In the genomic region with DNA sequence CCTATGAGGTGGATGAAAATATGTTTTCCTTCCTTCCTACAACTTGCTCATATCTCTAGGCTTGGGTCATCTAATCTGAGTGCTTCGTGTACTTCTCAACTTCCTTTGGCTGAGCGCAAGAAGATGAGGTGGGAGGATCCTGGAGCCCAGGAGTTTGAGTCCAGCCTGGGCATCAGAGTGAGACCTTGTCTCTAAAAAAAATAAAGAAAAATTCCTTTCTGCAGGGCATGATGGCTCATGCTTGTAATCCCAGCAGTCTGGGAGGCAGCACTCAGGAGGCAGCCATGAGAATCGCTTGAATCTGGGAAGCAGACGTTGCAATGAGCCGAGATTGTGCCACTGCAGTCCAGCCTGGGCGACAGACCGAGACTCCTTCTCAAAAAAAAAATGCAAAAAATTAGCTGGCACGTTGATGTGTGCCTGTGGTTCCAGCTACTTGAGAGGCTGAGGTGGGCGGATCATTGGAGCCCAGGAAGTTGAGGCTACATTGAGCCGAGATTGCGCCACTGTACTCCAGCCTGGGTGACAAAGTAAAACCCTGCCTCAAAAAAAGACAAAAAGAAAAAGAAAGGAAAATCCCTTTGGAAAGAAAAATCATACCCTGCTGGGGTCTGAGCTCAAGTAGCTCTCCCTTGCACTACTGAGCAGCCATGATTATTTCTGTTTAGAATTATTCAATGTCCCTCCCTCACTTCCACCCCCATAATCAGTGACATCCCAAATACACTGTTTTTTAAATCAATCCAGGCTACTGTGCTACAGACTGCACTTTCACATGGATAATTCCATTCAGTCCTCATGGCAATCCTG, we compare ENCODE assay signal across 12 cellular contexts. TPM values are rescaled to one million over a fixed set of nuclear protein-coding genes. Genes with fewer than 3 reads are reported as not detected.
A peak's percentile ranks its signal among the peaks of the same experiment; 100 is the strongest.
DNase-seq lines count a peak whose midpoint lies in the region; ATAC-seq, FAIRE-seq and TF ChIP-seq lines count a peak whose summit lies in the region.
"Had no signal": no experiment of that assay in that cellular context is flagged by ENCODE, and none has a peak within 500 bp of the region (broad histone marks: within the 10 kb centered on the region; RNA-seq: fewer than 3 reads in every experiment).

No MANE protein-coding gene starts in this region.

- CTCF ChIA-PET in endothelial cell of umbilical vein (lab: Charles Lee) (interaction anchor here (0.5 to 4.1 kb wide), 9 partner anchors 8 to 22 kb away, joined by 3 to 28 read pairs (median 4); no protein-coding TSS in a partner anchor), T-cell (lab: Charles Lee) (interaction anchor here in 1 of 2 donors (1.4 kb wide), 1 partner anchor 22 kb away, joined by 3 read pairs; no protein-coding TSS in a partner anchor)

- H3K36me3 ChIP-seq in BLaER1 (no peaks in the 10 kb centered on the region), endothelial cell of umbilical vein (ENCODE audit: control insufficient read depth in 2 of 2, extremely low read depth in 1 of 2, insufficient read depth in 2 of 2, low read length in 2 of 2) (no peaks in the 10 kb centered on the region), esophagus muscularis mucosa (no peaks in the 10 kb centered on the region)

- H3K27me3 Mint-ChIP-seq in nephron (ENCODE audit: low read depth) (no peaks in the 10 kb centered on the region), T-cell (no peaks in the 10 kb centered on the region)

- TF ChIP-seq EP300 in esophagus muscularis mucosa (IDR thresholded peaks at IDR 0.05): no peak

- FAIRE-seq in endothelial cell of umbilical vein (lab: Jason Lieb, UNC): peak; percentile 73
- FAIRE-seq: D721Med had no signal

- H2AFZ ChIP-seq in endothelial cell of umbilical vein (ENCODE audit: low read depth, low read length): peak overlapping the region; percentile 68

- dilution Hi-C loops in endothelial cell of umbilical vein (cut with MboI; ENCODE audit: extremely low pct_ligation_motif_present, low sequenced_read_pairs): no loop called here

- DNase-seq in MV-4-11 (lab: John Stamatoyannopoulos, UW) (peak; percentile 62), endothelial cell of umbilical vein (ENCODE audit: low read depth, low spot score) (peak; percentile 67), esophagus muscularis mucosa (ENCODE audit: extremely low spot score) (no peak), T-cell (no peak)
- DNase-seq: activated CD4-positive, alpha-beta T cell treated with anti-CD3 and anti-CD28 coated beads, Interleukin-2, amount 10 ng/mL, durations not matched to agents 24 days and 14 days; glutamatergic neuron had no signal

- POLR2A ChIA-PET in endothelial cell of umbilical vein (lab: Charles Lee) (no interaction called here), T-cell (lab: Charles Lee) (no interaction called here)

- no peak overlapping the region for H3K9ac ChIP-seq in BLaER1
- no peak overlapping the region for H3K9ac ChIP-seq in endothelial cell of umbilical vein (replicated peaks; ENCODE audit: extremely low read depth, insufficient read depth, low read length)

- no peaks in the 10 kb centered on the region for H3K27me3 ChIP-seq in BLaER1
- no peaks in the 10 kb centered on the region for H3K27me3 ChIP-seq in endothelial cell of umbilical vein (ENCODE audit: control insufficient read depth in 2 of 2, insufficient read depth in 2 of 2, low read length in 2 of 2)
- H3K27me3 ChIP-seq in esophagus muscularis mucosa: no peaks in the 10 kb centered on the region

- H3K9me1 ChIP-seq in endothelial cell of umbilical vein (replicated peaks; ENCODE audit: control insufficient read depth, extremely low read depth, insufficient read depth, low read length): no peaks in the 10 kb centered on the region

- TF ChIP-seq CTCF in endothelial cell of umbilical vein (IDR thresholded peaks at IDR 0.05; ENCODE audit: extremely low read depth in 1 of 2, insufficient read depth in 1 of 2, low read depth in 1 of 2, low read length in 2 of 2): no peak
- TF ChIP-seq CTCF in nephron (IDR thresholded peaks at IDR 0.05; ENCODE audit: unreplicated experiment in 3 of 3): no peak
- TF ChIP-seq CTCF in esophagus muscularis mucosa (IDR thresholded peaks at IDR 0.05): no peak

- WGBS in esophagus muscularis mucosa: 59% methylated on average over 11 of the region's 11 CpGs

- ATAC-seq in T-cell (replicated peaks in 1 of 4) (no peak), GM21423 (IDR thresholded peaks at IDR 0.05; ENCODE audit: unreplicated experiment) (no peak), GM19452 (IDR thresholded peaks at IDR 0.05; ENCODE audit: unreplicated experiment) (no peak)

- H3K27ac Mint-ChIP-seq in nephron: peak overlapping the region; percentile 28 to 78 (median 74)
- H3K27ac Mint-ChIP-seq in T-cell: no peak overlapping the region
- H3K27ac Mint-ChIP-seq: activated CD4-positive, alpha-beta T cell treated with anti-CD3 and anti-CD28 coated beads, Interleukin-2, amount 10 ng/mL, durations not matched to agents 24 days and 14 days; IgD-negative memory B cell had no signal

- peak overlapping the region; percentile 41 for H3K4me2 ChIP-seq in BLaER1
- peak overlapping the region; percentile 28 for H3K4me2 ChIP-seq in endothelial cell of umbilical vein (ENCODE audit: insufficient read depth, low read length)

- no peak overlapping the region for H3K27ac ChIP-seq in BLaER1
- H3K27ac ChIP-seq in endothelial cell of umbilical vein (ENCODE audit: insufficient read depth, low read depth, low read length): peak overlapping the region; percentile 55
- no peak overlapping the region for H3K27ac ChIP-seq in esophagus muscularis mucosa (replicated peaks in 1 of 4)

- peaks cover 19% of the 10 kb centered on the region for H3K4me1 ChIP-seq in BLaER1
- H3K4me1 ChIP-seq in endothelial cell of umbilical vein (ENCODE audit: control insufficient read depth, extremely low read depth, insufficient read depth, low read length): peaks cover 35% of the 10 kb centered on the region
- H3K4me1 ChIP-seq in esophagus muscularis mucosa: no peaks in the 10 kb centered on the region

- H3K4me3 Mint-ChIP-seq in nephron (no peak overlapping the region), T-cell (no peak overlapping the region)
- H3K4me3 Mint-ChIP-seq: activated CD4-positive, alpha-beta T cell treated with anti-CD3 and anti-CD28 coated beads, Interleukin-2, amount 10 ng/mL, durations not matched to agents 24 days and 14 days had no signal

- no peak overlapping the region for H3K4me3 ChIP-seq in BLaER1
- no peak overlapping the region for H3K4me3 ChIP-seq in endothelial cell of umbilical vein (replicated peaks in 1 of 3; ENCODE audit: insufficient read depth in 1 of 3, low read depth in 1 of 3, low read length in 3 of 3)
- H3K4me3 ChIP-seq in esophagus muscularis mucosa: no peak overlapping the region

- H3K9me3 ChIP-seq in BLaER1 (no peaks in the 10 kb centered on the region), endothelial cell of umbilical vein (replicated peaks; ENCODE audit: control insufficient read depth, insufficient read depth, low read length) (no peaks in the 10 kb centered on the region), esophagus muscularis mucosa (no peaks in the 10 kb centered on the region)

- H3K9me3 Mint-ChIP-seq in nephron (peaks cover 5% of the 10 kb centered on the region), T-cell (no peaks in the 10 kb centered on the region)
- H3K9me3 Mint-ChIP-seq: activated CD4-positive, alpha-beta T cell treated with anti-CD3 and anti-CD28 coated beads, Interleukin-2, amount 10 ng/mL, durations not matched to agents 24 days and 14 days; IgD-negative memory B cell had no signal

- H3K4me1 Mint-ChIP-seq in nephron (peaks cover 7% of the 10 kb centered on the region), T-cell (peaks cover 0 to 3% (median 0%) of the 10 kb centered on the region in 3 donors)
- H3K4me1 Mint-ChIP-seq: activated CD4-positive, alpha-beta T cell treated with anti-CD3 and anti-CD28 coated beads, Interleukin-2, amount 10 ng/mL, durations not matched to agents 24 days and 14 days had no signal

- BruUV-seq in endothelial cell of umbilical vein (replicated peaks; lab: Mats Ljungman, UMichigan): no TSS peak

- H3K36me3 Mint-ChIP-seq in nephron (ENCODE audit: low read depth): no peaks in the 10 kb centered on the region
- no peaks in the 10 kb centered on the region for H3K36me3 Mint-ChIP-seq in T-cell
- H3K36me3 Mint-ChIP-seq: IgD-negative memory B cell had no signal

- intact Hi-C loops in endothelial cell of umbilical vein (cut with micrococcal nuclease): loop anchor here (1.0 to 2.0 kb wide), 2 partner anchors 9 to 23 kb away; no protein-coding TSS in a partner anchor
- intact Hi-C loops in esophagus muscularis mucosa (cut with DNase I): no loop called here

- H4K20me1 ChIP-seq in BLaER1 (no peaks in the 10 kb centered on the region), endothelial cell of umbilical vein (replicated peaks; ENCODE audit: control insufficient read depth, extremely low read depth, insufficient read depth, low read length) (no peaks in the 10 kb centered on the region)

- TF ChIP-seq POLR2A in endothelial cell of umbilical vein (IDR thresholded peaks at IDR 0.05; ENCODE audit: low read depth, low read length) (no peak), esophagus muscularis mucosa (IDR thresholded peaks at IDR 0.05; ENCODE audit: low read depth) (no peak)

- no peaks in the 10 kb centered on the region for H3K79me2 ChIP-seq in endothelial cell of umbilical vein (ENCODE audit: control insufficient read depth, insufficient read depth, low read length)

RNA-seq across cellular contexts. Expression of a gene that starts 28.0 kb away (rescaled TPM):
- 250 and 257 TPM in 2 replicates for total RNA-seq in endothelial cell of umbilical vein
- polyA plus RNA-seq in endothelial cell of umbilical vein: 187 and 239 TPM in 2 replicates
- polyA plus RNA-seq in endothelial cell of umbilical vein (2011; cell fraction: cytosol; rRNA removed): 442 and 454 TPM in 2 replicates
- polyA plus RNA-seq in endothelial cell of umbilical vein (2011; cell fraction: nucleus; rRNA removed): 173 and 186 TPM in 2 replicates
- polyA plus RNA-seq in endothelial cell of umbilical vein (2012): 369 and 484 TPM in 2 replicates
- polyA minus RNA-seq in endothelial cell of umbilical vein: 125 and 152 TPM in 2 replicates
- 64.0 TPM for polyA minus RNA-seq in endothelial cell of umbilical vein (2011; cell fraction: cytosol; rRNA and poly(A)+ RNA removed)
- 31.3 and 45.1 TPM in 2 replicates for polyA minus RNA-seq in endothelial cell of umbilical vein (2011; cell fraction: nucleus; rRNA and poly(A)+ RNA removed)
- 100 to 1,000 TPM in 3 of 4 donors, 10 to 100 TPM in 1; 51.9 to 134 (median 122) TPM for total RNA-seq in esophagus muscularis mucosa
- total RNA-seq in T-cell: 100 to 1,000 TPM in 1 of 5 donors, 10 to 100 TPM in 4; 82.4 to 103 (median 97.5) TPM

RNA-seq across cellular contexts. Expression of a gene that starts 49.2 kb away (rescaled TPM):
- 22.2 and 25.2 TPM in 2 replicates for total RNA-seq in endothelial cell of umbilical vein
- 4.7 and 5.7 TPM in 2 replicates for polyA plus RNA-seq in endothelial cell of umbilical vein
- 5.7 and 6.2 TPM in 2 replicates for polyA plus RNA-seq in endothelial cell of umbilical vein (2011; cell fraction: cytosol; rRNA removed)
- 16.9 and 18.2 TPM in 2 replicates for polyA plus RNA-seq in endothelial cell of umbilical vein (2011; cell fraction: nucleus; rRNA removed)
- polyA plus RNA-seq in endothelial cell of umbilical vein (2012): 12.7 and 15.3 TPM in 2 replicates
- 39.9 and 47.8 TPM in 2 replicates for polyA minus RNA-seq in endothelial cell of umbilical vein
- 16.8 TPM for polyA minus RNA-seq in endothelial cell of umbilical vein (2011; cell fraction: cytosol; rRNA and poly(A)+ RNA removed)
- polyA minus RNA-seq in endothelial cell of umbilical vein (2011; cell fraction: nucleus; rRNA and poly(A)+ RNA removed): 84.6 and 116 TPM in 2 replicates
- total RNA-seq in esophagus muscularis mucosa: 10 to 100 TPM; 17.7 to 34.3 (median 25.4) TPM
- 10 to 100 TPM; 49.7 to 76.3 (median 57.1) TPM for total RNA-seq in T-cell

Comparison
In these comparisons a context has a peak if more than half of its experiments do, and no peak if none do; other contexts are left out.
1. DNase-seq: peak in MV-4-11 (single experiment) and endothelial cell of umbilical vein (single experiment); none in esophagus muscularis mucosa (single experiment) and T-cell (0 of 34).
2. H3K27ac Mint-ChIP-seq: peak in nephron (3 of 3); none in T-cell (0 of 2).